Comparison of ENCODE assay signal across 23 cellular contexts in genomic region chr12:71849109-71849851, GRCh38.
"Had no signal": no experiment of that assay in that cellular context is flagged by ENCODE, and none has a peak within 500 bp of the region (broad histone marks: within the 10 kb centered on the region; RNA-seq: fewer than 3 reads in every experiment).

No MANE protein-coding gene starts in this region.

- H3K27me3 Mint-ChIP-seq: memory B cell had no signal

- H3K36me3 ChIP-seq: ovary, thoracic aorta, transverse colon, uterus had no signal

- H3K27ac ChIP-seq: dorsolateral prefrontal cortex, epithelial cell of prostate, foreskin keratinocyte, ovary, right lobe of liver, thoracic aorta, transverse colon, upper lobe of right lung, uterus had no signal

- H3K9me3 ChIP-seq: ovary, right lobe of liver, thoracic aorta, transverse colon, upper lobe of right lung, uterus had no signal

- H3K4me3 Mint-ChIP-seq: memory B cell, natural killer cell had no signal

- H3K4me1 ChIP-seq: foreskin keratinocyte, uterus had no signal

- H3K27ac Mint-ChIP-seq: memory B cell, natural killer cell had no signal

- H3K4me3 ChIP-seq: dorsolateral prefrontal cortex, lung, ovary, right lobe of liver, smooth muscle cell, thoracic aorta, transverse colon, upper lobe of right lung, uterus had no signal

- H3K27me3 ChIP-seq: dorsolateral prefrontal cortex, foreskin keratinocyte, ovary, right lobe of liver, transverse colon, upper lobe of right lung, uterus had no signal

- DNase-seq: cerebellar nuclear complex; dorsolateral prefrontal cortex; effector CD4-positive, alpha-beta T cell; foreskin keratinocyte; natural killer cell; occipital lobe; ovary; posterior cingulate gyrus; retina; right lobe of liver; stimulated activated CD4-positive, alpha-beta T cell treated with anti-CD3 and anti-CD28 coated beads, Interleukin-12 subunit alpha, Interleukin-12 subunit beta, amount 100 ng/mL, for 4 hours; stimulated activated CD4-positive, alpha-beta T cell treated with anti-CD3 and anti-CD28 coated beads, Interleukin-1b, Interleukin-23, amount 100 ng/mL, for 48 hours; stimulated activated CD4-positive, alpha-beta T cell treated with anti-CD3 and anti-CD28 coated beads, Interleukin-4, amount 100 ng/mL, for 1 hour; stimulated activated CD8-positive, alpha-beta memory T cell treated with anti-CD3 and anti-CD28 coated beads, Interleukin-4, amount 100 ng/mL, for 48 hours; stimulated activated naive CD4-positive, alpha-beta T cell; transverse colon; upper lobe of right lung; uterus had no signal
